In genomic region chr1:111279144-111279543, GRCh38 we compare ENCODE assay signal across 20 cellular contexts. TPM values are rescaled to one million over a fixed set of nuclear protein-coding genes. Genes with fewer than 3 reads are reported as not detected.
"Had no signal": no experiment of that assay in that cellular context is flagged by ENCODE, and none has a peak within 500 bp of the region (broad histone marks: within the 10 kb centered on the region; RNA-seq: fewer than 3 reads in every experiment).

No MANE protein-coding gene starts in this region.

- DNase-seq: Karpas-422, KG1, MG63, NCI-H1092, NCI-H1436, NCI-H187, NCI-H2029, NCI-H2081 treated with DMSO at 0.1 percent for 48 hours, NCI-H2171, NCI-H226, NCI-H446, NCI-H510A, NCI-H524 treated with DMSO at 0.1 percent for 48 hours, NCI-H69, NCI-H774, Right ventricle myocardium superior, RPMI8226, SIG-M5 had no signal

- H3K4me3 ChIP-seq: MG63, SJSA1, SK-N-MC had no signal

RNA-seq across cellular contexts. Expression of gene CHIA, which starts 11.5 kb away (rescaled TPM):
- total RNA-seq: Right ventricle myocardium superior, SJSA1 had no signal

RNA-seq across cellular contexts. Expression of gene CHI3L2, which starts 51.6 kb away (rescaled TPM):
- total RNA-seq: SJSA1 had no signal
